ENCODE assay signal across 19 cellular contexts in genomic region chr6:6166064-6166463, GRCh38.
"Had no signal": no experiment of that assay in that cellular context is flagged by ENCODE, and none has a peak within 500 bp of the region (broad histone marks: within the 10 kb centered on the region; RNA-seq: fewer than 3 reads in every experiment).

No MANE protein-coding gene starts in this region.

- H3K27ac Mint-ChIP-seq: mesothelial cell of epicardium, naive B cell had no signal

- H3K27ac ChIP-seq: coronary artery, esophagus muscularis mucosa, foreskin keratinocyte, gastroesophageal sphincter, heart left ventricle, hepatocyte, left lung, lower lobe of right lung had no signal

- H3K4me1 Mint-ChIP-seq: mesothelial cell of epicardium, naive B cell had no signal

- H3K27me3 ChIP-seq: dorsolateral prefrontal cortex, esophagus muscularis mucosa, foreskin keratinocyte, gastroesophageal sphincter, heart left ventricle, hepatocyte, left lung had no signal

- H3K4me3 Mint-ChIP-seq: mesothelial cell of epicardium, naive B cell had no signal

- H3K79me2 ChIP-seq: hepatocyte had no signal

- H3K36me3 Mint-ChIP-seq: mesothelial cell of epicardium, naive B cell had no signal

- H3K4me3 ChIP-seq: coronary artery, dorsolateral prefrontal cortex, esophagus muscularis mucosa, gastroesophageal sphincter, heart left ventricle, hepatocyte, left lung, lower lobe of right lung, mucosa of descending colon had no signal

- H3K4me1 ChIP-seq: esophagus muscularis mucosa, foreskin keratinocyte, gastroesophageal sphincter, heart left ventricle, left lung, lower lobe of right lung had no signal

- DNase-seq: dermis blood vessel endothelial cell; dorsolateral prefrontal cortex; effector CD4-positive, alpha-beta T cell; effector memory CD4-positive, alpha-beta T cell; foreskin keratinocyte; heart left ventricle; hypothalamus; left cardiac atrium; left lung; left ventricle myocardium superior; lower lobe of right lung; mesenchymal stem cell; mucosa of descending colon; naive B cell had no signal

- H3K9me3 ChIP-seq: esophagus muscularis mucosa, gastroesophageal sphincter, heart left ventricle, left lung, lower lobe of right lung, mucosa of descending colon had no signal

- H3K36me3 ChIP-seq: esophagus muscularis mucosa, gastroesophageal sphincter, left lung, lower lobe of right lung had no signal

- H3K4me2 ChIP-seq: hepatocyte had no signal

- H2AFZ ChIP-seq: hepatocyte had no signal

- ATAC-seq: foreskin keratinocyte, gastroesophageal sphincter, heart left ventricle, left cardiac atrium, left lung, left ventricle myocardium superior, lower lobe of right lung, mucosa of descending colon had no signal

- H3K9me3 Mint-ChIP-seq: mesothelial cell of epicardium had no signal
